ENCODE assay signal across 13 cellular contexts in the genomic region with DNA sequence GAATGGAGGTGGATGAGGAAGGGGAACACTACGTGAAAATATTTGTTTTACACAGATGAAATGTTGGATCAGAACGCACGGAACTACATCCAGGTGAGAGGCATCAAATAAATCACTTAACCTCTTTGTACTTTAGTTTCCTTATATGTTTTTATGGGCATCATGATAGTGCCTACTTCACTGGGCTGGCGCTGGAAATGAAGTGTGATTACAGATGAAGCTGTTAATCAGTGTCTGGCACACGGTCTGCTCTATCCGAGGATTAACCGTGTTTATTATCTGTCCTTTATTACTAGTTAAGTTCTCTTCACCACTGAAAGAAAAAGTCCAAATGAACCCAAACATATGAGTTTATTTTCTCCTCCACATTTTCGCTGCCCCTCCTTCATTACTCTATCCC.
"Had no signal": no experiment of that assay in that cellular context is flagged by ENCODE, and none has a peak within 500 bp of the region (broad histone marks: within the 10 kb centered on the region; RNA-seq: fewer than 3 reads in every experiment).

No MANE protein-coding gene starts in this region.

- H3K4me1 Mint-ChIP-seq: nephron had no signal

- H3K4me3 ChIP-seq: hepatocyte, left ventricle myocardium inferior, tibial artery had no signal

- H3K27me3 ChIP-seq: hepatocyte, tibial artery had no signal

- DNase-seq: cerebellar nuclear complex, cortex of kidney, foreskin melanocyte, tibial artery had no signal

- H3K4me1 ChIP-seq: left ventricle myocardium inferior, parathyroid adenoma, tibial artery had no signal

- H2AFZ ChIP-seq: hepatocyte, parathyroid adenoma had no signal

- H3K36me3 Mint-ChIP-seq: immature natural killer cell; mesothelial cell of epicardium; stimulated activated effector memory CD8-positive, alpha-beta T cell treated with anti-CD3 and anti-CD28 coated beads, Interleukin-12 subunit alpha, Interleukin-12 subunit beta, amount 100 ng/mL, for 72 hours had no signal

- H3K9me3 ChIP-seq: left ventricle myocardium inferior, tibial artery had no signal

- H3K36me3 ChIP-seq: left ventricle myocardium inferior, tibial artery had no signal

- H3K79me2 ChIP-seq: hepatocyte, parathyroid adenoma had no signal

- H3K9ac ChIP-seq: parathyroid adenoma had no signal

- H3K4me3 Mint-ChIP-seq: stimulated activated effector memory CD8-positive, alpha-beta T cell treated with anti-CD3 and anti-CD28 coated beads, Interleukin-12 subunit alpha, Interleukin-12 subunit beta, amount 100 ng/mL, for 72 hours had no signal

- H3K27ac Mint-ChIP-seq: activated naive CD4-positive, alpha-beta T cell treated with anti-CD3 and anti-CD28 coated beads for 36 hours; immature natural killer cell; mesothelial cell of epicardium; stimulated activated effector memory CD8-positive, alpha-beta T cell treated with anti-CD3 and anti-CD28 coated beads, Interleukin-12 subunit alpha, Interleukin-12 subunit beta, amount 100 ng/mL, for 72 hours; stimulated activated naive CD8-positive, alpha-beta T cell treated with anti-CD3 and anti-CD28 coated beads, Interleukin-15, amount 100 ng/mL, for 72 hours had no signal

- H3K9me3 Mint-ChIP-seq: activated naive CD4-positive, alpha-beta T cell treated with anti-CD3 and anti-CD28 coated beads for 36 hours; stimulated activated effector memory CD8-positive, alpha-beta T cell treated with anti-CD3 and anti-CD28 coated beads, Interleukin-12 subunit alpha, Interleukin-12 subunit beta, amount 100 ng/mL, for 72 hours; stimulated activated naive CD8-positive, alpha-beta T cell treated with anti-CD3 and anti-CD28 coated beads, Interleukin-15, amount 100 ng/mL, for 72 hours had no signal

- H3K27ac ChIP-seq: hepatocyte, left ventricle myocardium inferior, parathyroid adenoma, tibial artery had no signal
